In genomic region chr4:68390205-68390604, GRCh38 we compare ENCODE assay signal across 33 cellular contexts. TPM values are rescaled to one million over a fixed set of nuclear protein-coding genes. Genes with fewer than 3 reads are reported as not detected.
"Had no signal": no experiment of that assay in that cellular context is flagged by ENCODE, and none has a peak within 500 bp of the region (broad histone marks: within the 10 kb centered on the region; RNA-seq: fewer than 3 reads in every experiment).

No MANE protein-coding gene starts in this region.

- H3K27ac ChIP-seq: adrenal gland, ascending aorta, heart left ventricle, left lung, neural progenitor cell, right atrium auricular region, suprapubic skin, tibial nerve had no signal

- FAIRE-seq: colon, endothelial cell of umbilical vein had no signal

- H3K36me3 ChIP-seq: adrenal gland, ascending aorta, heart left ventricle, left lung, neural progenitor cell, right atrium auricular region, suprapubic skin, tibial nerve had no signal

- DNase-seq: activated B cell treated with CpG ODN at 0.5 μM for 24 hours; activated CD4-positive, alpha-beta T cell treated with anti-CD3 and anti-CD28 coated beads for 36 hours; activated CD4-positive, alpha-beta T cell treated with anti-CD3 and anti-CD28 coated beads, Interleukin-2, amount 50 U/mL, for 4 hours; activated CD8-positive, alpha-beta memory T cell treated with anti-CD3 and anti-CD28 coated beads for 24 hours; activated CD8-positive, alpha-beta memory T cell treated with anti-CD3 and anti-CD28 coated beads, Interleukin-2, amount 50 U/mL, for 4 hours; activated naive CD4-positive, alpha-beta T cell; activated T-cell treated with anti-CD3 and anti-CD28 coated beads, Interleukin-2, amount 50 U/mL, for 4 hours; adrenal gland; central memory CD4-positive, alpha-beta T cell; effector memory CD4-positive, alpha-beta T cell; heart left ventricle; immature natural killer cell; left lung; naive thymus-derived CD8-positive, alpha-beta T cell; stimulated activated CD4-positive, alpha-beta T cell treated with anti-CD3 and anti-CD28 coated beads, Interleukin-2, amount 100 ng/mL, for 24 hours; stimulated activated naive CD8-positive, alpha-beta T cell treated with anti-CD3 and anti-CD28 coated beads, Interleukin-15, amount 100 ng/mL, for 72 hours; T-helper 9 cell had no signal

- H3K9ac ChIP-seq: neural progenitor cell had no signal

- H3K9me3 ChIP-seq: adrenal gland, ascending aorta, heart left ventricle, left lung, right atrium auricular region, suprapubic skin, tibial nerve had no signal

- H2AFZ ChIP-seq: neural progenitor cell had no signal

- H3K27me3 ChIP-seq: adrenal gland, ascending aorta, left lung, neural progenitor cell, right atrium auricular region, suprapubic skin, tibial nerve had no signal

- H3K4me3 ChIP-seq: adrenal gland, ascending aorta, heart left ventricle, left lung, lung, neural progenitor cell, right atrium auricular region, suprapubic skin, tibial nerve had no signal

- H3K4me2 ChIP-seq: neural progenitor cell had no signal

- H3K4me1 ChIP-seq: adrenal gland, ascending aorta, heart left ventricle, left lung, neural progenitor cell, right atrium auricular region, suprapubic skin, tibial nerve had no signal

- ATAC-seq: activated CD4-positive, alpha-beta T cell treated with anti-CD3 and anti-CD28 coated beads for 36 hours; activated T-cell treated with anti-CD3 and anti-CD28 coated beads, Interleukin-2, amount 50 U/mL, for 4 hours; esophagus mucosa; heart left ventricle; left lung; naive thymus-derived CD8-positive, alpha-beta T cell; stimulated activated effector memory CD8-positive, alpha-beta T cell treated with anti-CD3 and anti-CD28 coated beads, Interleukin-12 subunit alpha, Interleukin-12 subunit beta, amount 100 ng/mL, for 72 hours; stimulated activated naive CD8-positive, alpha-beta T cell treated with anti-CD3 and anti-CD28 coated beads, Interleukin-15, amount 100 ng/mL, for 72 hours had no signal

RNA-seq across cellular contexts. Expression of gene TMPRSS11E, which starts 57.1 kb away (rescaled TPM):
- total RNA-seq: activated B cell treated with CpG ODN at 0.5 μM for 24 hours; activated T-cell treated with anti-CD3 and anti-CD28 coated beads, Interleukin-2, amount 50 U/mL, for 4 hours; activated T-helper 2 cell treated with anti-CD3 and anti-CD28 coated beads, Interferon-gamma antibody, Interleukin-2, Interleukin-4, amounts not matched to agents 10 μg/mL and 5 μg/mL and 100 μg/mL, durations not matched to agents 14 hours and 24 hours and 36 hours; adrenal gland; ascending aorta; dermis microvascular lymphatic vessel endothelial cell; endothelial cell of umbilical vein; heart left ventricle; kidney epithelial cell; left lung; lung; naive thymus-derived CD8-positive, alpha-beta T cell; osteoblast; right atrium auricular region; skeletal muscle tissue; T-helper 1 cell treated with Interleukin-12 subunit alpha and Interleukin-12 subunit beta and Interleukin-4 antibody, amounts not matched to agents 30 ng/mL and 1 ng/mL, for 36 hours; tibial nerve had no signal
- polyA plus RNA-seq: endothelial cell of umbilical vein, heart left ventricle had no signal
